In genomic region chr4:110636231-110636676, GRCh38 we compare ENCODE assay signal across 13 cellular contexts. TPM values are rescaled to one million over a fixed set of nuclear protein-coding genes. Genes with fewer than 3 reads are reported as not detected.
DNase-seq lines count a peak whose midpoint lies in the region; ATAC-seq and TF ChIP-seq lines count a peak whose summit lies in the region.
"Had no signal": no experiment of that assay in that cellular context is flagged by ENCODE, and none has a peak within 500 bp of the region (broad histone marks: within the 10 kb centered on the region; RNA-seq: fewer than 3 reads in every experiment).

No MANE protein-coding gene starts in this region.

- TF ChIP-seq CTCF in right atrium auricular region (IDR thresholded peaks at IDR 0.05) (no peak), colonic mucosa (IDR thresholded peaks at IDR 0.05) (no peak)

- 8% methylated on average over 11 of the region's 11 CpGs for WGBS in right cardiac atrium

- no peaks in the 10 kb centered on the region for H3K9me3 ChIP-seq in right cardiac atrium (ENCODE audit: control insufficient read depth, low read length)
- peaks cover 0 to 6% of the 10 kb centered on the region in 2 donors for H3K9me3 ChIP-seq in right atrium auricular region
- H3K9me3 ChIP-seq in colonic mucosa: no peaks in the 10 kb centered on the region

- no peaks in the 10 kb centered on the region for H3K27me3 ChIP-seq in right cardiac atrium (ENCODE audit: control insufficient read depth, insufficient read depth)
- H3K27me3 ChIP-seq in right atrium auricular region: peaks cover 67 to 82% of the 10 kb centered on the region in 2 donors
- peaks cover 90% of the 10 kb centered on the region for H3K27me3 ChIP-seq in colonic mucosa

- H3K4me3 ChIP-seq in right cardiac atrium (ENCODE audit: low read length) (peak overlapping the region; percentile 5), right atrium auricular region (peak overlapping the region in 1 of 2 donors; percentile 42), colonic mucosa (no peak overlapping the region)

- H3K36me3 ChIP-seq in right atrium auricular region (no peaks in the 10 kb centered on the region), colonic mucosa (no peaks in the 10 kb centered on the region)

- H3K27ac ChIP-seq in right cardiac atrium (ENCODE audit: low read length) (no peak overlapping the region), right atrium auricular region (no peak overlapping the region), colonic mucosa (no peak overlapping the region)
- H3K27ac ChIP-seq: C4-2B had no signal

- peak overlapping the region; percentile 70 to 82 for H3K9ac ChIP-seq in colonic mucosa (ENCODE audit: low read depth in 2 of 2, low read length in 2 of 2)

- intact Hi-C loops in right cardiac atrium (cut with DNase I) (loop anchor here in 2 of 4 donors (10.0 kb wide), 4 partner anchors 319 to 999 kb away; no protein-coding TSS in a partner anchor), colonic mucosa (cut with DNase I) (loop anchor here (10.0 kb wide), 2 partner anchors 219 to 999 kb away; no protein-coding TSS in a partner anchor)

- no peak for DNase-seq in right cardiac atrium
- no peak for DNase-seq in right atrium auricular region (ENCODE audit: low spot score)
- DNase-seq in colonic mucosa: no peak
- DNase-seq in myocyte (ENCODE audit: low read depth): peak; percentile 71
- no peak for DNase-seq in MV-4-11 (lab: John Stamatoyannopoulos, UW)
- no peak for DNase-seq in iPS-NIHi7 (ENCODE audit: extremely low spot score)
- no peak for DNase-seq in activated CD8-positive, alpha-beta memory T cell treated with anti-CD3 and anti-CD28 coated beads, Interleukin-2, amount 50 U/mL, for 48 hours
- DNase-seq: activated T-cell treated with anti-CD3 and anti-CD28 coated beads, Interleukin-2, amount 50 U/mL, for 72 hours; MM.1S; NCI-H774; small intestine had no signal

- ATAC-seq in right cardiac atrium (no peak), HG02623 (IDR thresholded peaks at IDR 0.05; ENCODE audit: unreplicated experiment) (no peak)
- ATAC-seq: activated T-cell treated with anti-CD3 and anti-CD28 coated beads, Interleukin-2, amount 50 U/mL, for 72 hours had no signal

- H3K4me1 ChIP-seq in right cardiac atrium (ENCODE audit: control insufficient read depth, insufficient read depth, low read length): no peaks in the 10 kb centered on the region
- peaks cover 0 to 31% of the 10 kb centered on the region in 2 donors for H3K4me1 ChIP-seq in right atrium auricular region
- H3K4me1 ChIP-seq in colonic mucosa: peaks cover 10% of the 10 kb centered on the region

RNA-seq across cellular contexts. Expression of gene PITX2, which starts 13.4 kb away (rescaled TPM):
- under 1 TPM in 1 of 4 donors, not detected in 3; 0.14 TPM for total RNA-seq in right cardiac atrium
- polyA plus RNA-seq in right cardiac atrium: 0.57 TPM
- 10 to 100 TPM in 1 of 2 donors, under 1 TPM in 1; 0.24 to 25.4 TPM for total RNA-seq in right atrium auricular region
- total RNA-seq in colonic mucosa: under 1 TPM; 0.45 to 0.64 TPM
- 66.1 and 140 TPM in 2 replicates for total RNA-seq in myocyte
- polyA plus RNA-seq in myocyte (2012): 61.1 TPM
